Comparison of ENCODE assay signal across 1 cellular context in the genomic region with DNA sequence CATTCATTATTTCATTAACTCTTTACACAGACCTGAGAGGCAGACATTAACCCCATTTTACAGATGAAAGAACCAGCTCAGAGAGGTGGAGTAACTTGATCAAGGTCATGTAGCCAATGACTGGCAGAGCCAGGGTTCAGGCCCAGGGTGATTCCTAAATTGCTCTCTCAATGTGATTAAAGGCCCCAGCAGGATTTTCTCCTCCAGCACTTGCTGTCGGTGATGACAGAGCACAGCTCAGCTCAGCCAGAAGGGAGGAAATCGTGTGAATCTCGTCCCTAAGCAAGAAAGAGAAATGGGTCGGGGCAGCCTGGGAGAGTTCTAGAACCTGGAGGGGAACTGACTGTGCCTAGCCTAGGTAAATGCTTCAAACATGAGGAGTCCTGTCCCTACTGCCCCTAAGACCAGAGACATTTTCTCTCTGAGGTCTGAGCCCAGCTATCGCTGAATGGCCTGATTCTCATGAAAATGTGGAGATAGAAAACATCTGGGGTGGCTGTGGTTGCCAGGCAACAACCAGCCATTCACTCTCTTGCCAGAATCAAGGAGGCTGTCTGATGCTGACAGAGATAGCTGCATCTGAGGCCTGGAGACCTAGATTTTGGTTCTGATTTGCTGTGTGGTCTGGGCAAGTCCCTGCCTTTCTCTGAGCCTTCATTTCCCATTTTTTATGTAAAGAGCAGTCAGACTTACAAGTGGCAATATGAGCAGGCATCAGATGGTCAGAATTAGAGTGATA.
TF ChIP-seq lines count a peak whose summit lies in the region.

No MANE protein-coding gene starts in this region.

TF ChIP-seq in H1, 55 proteins besides CTCF, POLR2A, EP300 and RAD21 (continued from another document):
- TF ChIP-seq SP2 (IDR thresholded peaks at IDR 0.05; ENCODE audit: low read length), result no peak
